Comparison of ENCODE assay signal across 8 cellular contexts in genomic region chr19:10421240-10421948, GRCh38. TPM values are rescaled to one million over a fixed set of nuclear protein-coding genes. Genes with fewer than 3 reads are reported as not detected.
A peak's percentile ranks its signal among the peaks of the same experiment; 100 is the strongest.
DNase-seq lines count a peak whose midpoint lies in the region; ATAC-seq and TF ChIP-seq lines count a peak whose summit lies in the region.

No MANE protein-coding gene starts in this region.

- H3K23ac ChIP-seq in neuronal stem cell (ENCODE audit: low read depth, low read length, poor library complexity) = peak overlapping the region; percentile 77

- H3K4me2 ChIP-seq in KMS-11 = peak overlapping the region; percentile 92
- peak overlapping the region; percentile 90 for H3K4me2 ChIP-seq in neuronal stem cell (ENCODE audit: insufficient read depth, low read length, poor library complexity, severe bottlenecking)

- peaks cover 5% of the 10 kb centered on the region for H3K36me3 Mint-ChIP-seq in activated naive CD8-positive, alpha-beta T cell treated with anti-CD3 and anti-CD28 coated beads for 36 hours

- H2BK120ac ChIP-seq in neuronal stem cell (ENCODE audit: low read depth, low read length) = peak overlapping the region; percentile 0

- H2BK5ac ChIP-seq in neuronal stem cell (ENCODE audit: low read length) = peak overlapping the region; percentile 14

- peak; percentile 71 for DNase-seq in NK-92 treated with Interleukin-12 subunit alpha and Interleukin-12 subunit beta, amount 100 ng/mL, for 24 hours (lab: John Stamatoyannopoulos, UW)
- DNase-seq in NK-92 (lab: John Stamatoyannopoulos, UW; ENCODE audit: unreplicated experiment) (no peak), neuronal stem cell (ENCODE audit: low spot score) (no peak), right atrium auricular region (ENCODE audit: low spot score) (no peak)
- DNase-seq in activated naive CD8-positive, alpha-beta T cell treated with anti-CD3 and anti-CD28 coated beads for 36 hours = no peak

- TF ChIP-seq CTCF in KMS-11 (conservative IDR thresholded peaks at IDR 0.05; ENCODE audit: low read depth, low read length) = peak; percentile 28; the same call in 1 of the 2 replicates
- no peak for TF ChIP-seq CTCF in right atrium auricular region (IDR thresholded peaks at IDR 0.05)

- no peaks in the 10 kb centered on the region for H3K79me1 ChIP-seq in neuronal stem cell (ENCODE audit: low read depth, low read length)

- ATAC-seq in GM18520 (IDR thresholded peaks at IDR 0.05; ENCODE audit: unreplicated experiment) = no peak
- ATAC-seq in HG03457 (IDR thresholded peaks at IDR 0.05; ENCODE audit: unreplicated experiment) = no peak

- H3K4me3 ChIP-seq in KMS-11 (IDR thresholded peaks at IDR 0.05; ENCODE audit: insufficient read depth, low read depth, low read length) = no peak overlapping the region
- peak overlapping the region in 1 of 2 donors; percentile 45 for H3K4me3 ChIP-seq in neuronal stem cell (ENCODE audit: low read length in 2 of 2)
- no peak overlapping the region for H3K4me3 ChIP-seq in right atrium auricular region

- no peak overlapping the region for H2BK12ac ChIP-seq in neuronal stem cell (ENCODE audit: low read length)

- H4K8ac ChIP-seq in neuronal stem cell (ENCODE audit: low read depth, low read length) = no peak overlapping the region

- no CpG with 5 or more reads among the region's 16 CpGs for WGBS in neuronal stem cell (ENCODE audit: extremely low coverage in 2 of 2, insufficient read length in 2 of 2, insufficient replicate concordance in 1 of 2), 2 donors

- H3K27ac Mint-ChIP-seq in activated naive CD8-positive, alpha-beta T cell treated with anti-CD3 and anti-CD28 coated beads for 36 hours = peak overlapping the region; percentile 27

- H3K4ac ChIP-seq in neuronal stem cell (ENCODE audit: low read length) = no peak overlapping the region

- H3K4me1 Mint-ChIP-seq in activated naive CD8-positive, alpha-beta T cell treated with anti-CD3 and anti-CD28 coated beads for 36 hours = peaks cover 64% of the 10 kb centered on the region

- H3K27me3 ChIP-seq in KMS-11 (ENCODE audit: insufficient read depth, low read depth) (no peaks in the 10 kb centered on the region; the same call in 1 of the 2 replicates), neuronal stem cell (ENCODE audit: control insufficient read depth in 3 of 3, insufficient read depth in 3 of 3, low read depth in 1 of 3, low read length in 3 of 3) (peaks cover 20 to 79% (median 72%) of the 10 kb centered on the region in 3 experiments), right atrium auricular region (peaks cover 23 to 69% of the 10 kb centered on the region in 2 donors)

- H3K36me3 ChIP-seq in KMS-11 (ENCODE audit: insufficient read depth) (no peaks in the 10 kb centered on the region), neuronal stem cell (replicated peaks in 1 of 2; ENCODE audit: control insufficient read depth in 2 of 2, insufficient read depth in 2 of 2, low read length in 2 of 2) (no peaks in the 10 kb centered on the region), right atrium auricular region (no peaks in the 10 kb centered on the region)

- no peaks in the 10 kb centered on the region for H3K9me3 Mint-ChIP-seq in activated naive CD8-positive, alpha-beta T cell treated with anti-CD3 and anti-CD28 coated beads for 36 hours

- no peak overlapping the region for H3K14ac ChIP-seq in neuronal stem cell (ENCODE audit: low read length)

- H3K27me3 Mint-ChIP-seq in activated naive CD8-positive, alpha-beta T cell treated with anti-CD3 and anti-CD28 coated beads for 36 hours = peaks cover 70% of the 10 kb centered on the region

- H2AK5ac ChIP-seq in neuronal stem cell (ENCODE audit: low read depth, low read length) = peak overlapping the region; percentile 9

- H3K9ac ChIP-seq in KMS-11 (peak overlapping the region; percentile 42; the same call in 1 of the 2 replicates), neuronal stem cell (ENCODE audit: low read depth, low read length, poor library complexity) (peak overlapping the region; percentile 24)

- H3K18ac ChIP-seq in neuronal stem cell (ENCODE audit: low read length) = peak overlapping the region; percentile 64

- peak overlapping the region; percentile 73 for H3K4me3 Mint-ChIP-seq in activated naive CD8-positive, alpha-beta T cell treated with anti-CD3 and anti-CD28 coated beads for 36 hours

- H4K91ac ChIP-seq in neuronal stem cell (ENCODE audit: low read depth, low read length, poor library complexity) = no peak overlapping the region

- H3K4me1 ChIP-seq in KMS-11 (ENCODE audit: low read depth, poor library complexity, severe bottlenecking) (peaks cover 62% of the 10 kb centered on the region), neuronal stem cell (ENCODE audit: control insufficient read depth in 2 of 2, insufficient read depth in 1 of 2, low read depth in 1 of 2, low read length in 2 of 2) (peaks cover 20 to 32% of the 10 kb centered on the region in 2 donors), right atrium auricular region (peaks cover 0 to 56% of the 10 kb centered on the region in 2 donors)

- H3K27ac ChIP-seq in KMS-11 (no peak overlapping the region), neuronal stem cell (replicated peaks; ENCODE audit: low read length) (no peak overlapping the region), right atrium auricular region (no peak overlapping the region)

- H3K79me2 ChIP-seq in KMS-11 (ENCODE audit: insufficient read depth, low read depth) = peaks cover 21% of the 10 kb centered on the region; the same call in 1 of the 2 replicates

- no peaks in the 10 kb centered on the region for H4K20me1 ChIP-seq in KMS-11 (ENCODE audit: insufficient read depth)

- H2AFZ ChIP-seq in KMS-11 (ENCODE audit: low read depth) (peak overlapping the region; percentile 67), neuronal stem cell (ENCODE audit: low read length) (peak overlapping the region; percentile 77)

- H3K9me3 ChIP-seq in neuronal stem cell (replicated peaks in 1 of 2; ENCODE audit: control insufficient read depth in 2 of 2, insufficient read depth in 1 of 2, low read depth in 1 of 2, low read length in 2 of 2) = peaks cover 0 to 3% of the 10 kb centered on the region in 2 donors
- H3K9me3 ChIP-seq in right atrium auricular region = no peaks in the 10 kb centered on the region

- peak overlapping the region; percentile 84 for H2BK15ac ChIP-seq in neuronal stem cell (ENCODE audit: low read length)

RNA-seq across cellular contexts. Expression of gene PDE4A, which starts 1.1 kb away (rescaled TPM):
- total RNA-seq in activated naive CD8-positive, alpha-beta T cell treated with anti-CD3 and anti-CD28 coated beads for 36 hours = 10 to 100 TPM; 10.6 to 11.4 TPM
- 3.9 TPM for polyA plus RNA-seq in neuronal stem cell (2013, experiment 1 of 2)
- 4.1 TPM for polyA plus RNA-seq in neuronal stem cell (2013, experiment 2 of 2)
- 1 to 10 TPM; 9.4 to 9.9 TPM for total RNA-seq in right atrium auricular region

RNA-seq across cellular contexts. Expression of gene CDC37, which starts 18.1 kb away (rescaled TPM):
- total RNA-seq in activated naive CD8-positive, alpha-beta T cell treated with anti-CD3 and anti-CD28 coated beads for 36 hours = 100 to 1,000 TPM; 242 to 252 TPM
- 93.1 TPM for polyA plus RNA-seq in neuronal stem cell (2013, experiment 1 of 2)
- 91.5 TPM for polyA plus RNA-seq in neuronal stem cell (2013, experiment 2 of 2)
- 100 to 1,000 TPM; 130 to 131 TPM for total RNA-seq in right atrium auricular region

RNA-seq across cellular contexts. Expression of gene TYK2, which starts 41.0 kb away (rescaled TPM):
- 100 to 1,000 TPM; 153 to 155 TPM for total RNA-seq in activated naive CD8-positive, alpha-beta T cell treated with anti-CD3 and anti-CD28 coated beads for 36 hours
- polyA plus RNA-seq in neuronal stem cell (2013, experiment 1 of 2) = 31.5 TPM
- polyA plus RNA-seq in neuronal stem cell (2013, experiment 2 of 2) = 29.4 TPM
- total RNA-seq in right atrium auricular region = 10 to 100 TPM; 31.7 to 58.8 TPM
